17 cellular contexts compared by ENCODE assay signal in the genomic region with DNA sequence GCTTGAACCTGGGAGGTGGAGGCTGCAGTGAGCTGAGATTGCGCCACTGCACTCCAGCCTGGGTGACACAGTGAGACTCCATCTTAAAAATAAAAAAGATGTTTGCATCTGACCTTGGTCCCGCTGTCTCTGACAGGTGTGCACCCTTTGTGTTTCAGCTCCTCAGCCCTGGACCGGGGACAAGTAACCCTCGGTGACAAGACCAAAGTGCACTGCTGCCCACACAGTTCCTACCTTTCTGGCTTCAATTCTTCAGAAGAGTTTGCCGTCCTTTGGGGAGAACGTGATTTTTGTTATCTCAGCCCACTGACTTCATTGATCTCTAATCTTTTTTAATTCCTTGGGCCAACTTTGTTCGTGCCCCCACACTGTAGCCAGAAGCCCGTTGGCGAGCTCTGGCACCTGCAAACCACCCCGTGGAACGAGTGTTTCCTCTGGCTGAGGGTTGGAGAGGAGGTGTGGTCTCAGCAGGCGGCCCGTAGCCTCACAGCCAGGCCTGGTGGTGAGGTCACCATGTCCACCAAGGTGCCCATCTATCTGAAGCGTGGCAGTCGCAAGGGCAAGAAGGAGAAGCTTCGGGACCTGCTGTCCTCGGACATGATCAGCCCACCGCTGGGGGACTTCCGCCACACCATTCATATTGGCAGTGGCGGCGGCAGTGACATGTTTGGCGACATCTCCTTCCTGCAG. TPM values are rescaled to one million over a fixed set of nuclear protein-coding genes. Genes with fewer than 3 reads are reported as not detected.
DNase-seq lines count a peak whose midpoint lies in the region; ATAC-seq and TF ChIP-seq lines count a peak whose summit lies in the region.
"Had no signal": no experiment of that assay in that cellular context is flagged by ENCODE, and none has a peak within 500 bp of the region (broad histone marks: within the 10 kb centered on the region; RNA-seq: fewer than 3 reads in every experiment).

No MANE protein-coding gene starts in this region.

- no peak overlapping the region for H3K9ac ChIP-seq in neural progenitor cell
- H3K9ac ChIP-seq: BLaER1 had no signal

- peaks cover 21% of the 10 kb centered on the region for H3F3A ChIP-seq in neural progenitor cell (ENCODE audit: low read depth)

- peak overlapping the region; percentile 98 for H3K27ac ChIP-seq in left ventricle myocardium inferior (replicated peaks)
- no peak overlapping the region for H3K27ac ChIP-seq in neural progenitor cell
- H3K27ac ChIP-seq in upper lobe of right lung = peak overlapping the region; percentile 11
- H3K27ac ChIP-seq: BLaER1 had no signal

- H3K4me3 Mint-ChIP-seq in endothelial cell (ENCODE audit: unreplicated experiment) (peak overlapping the region; percentile 70), neural progenitor cell (no peak overlapping the region)
- H3K4me3 Mint-ChIP-seq: CD8-positive, alpha-beta memory T cell had no signal

- H3K36me3 Mint-ChIP-seq in endothelial cell (ENCODE audit: low read depth, unreplicated experiment) = peaks cover 12% of the 10 kb centered on the region
- H3K36me3 Mint-ChIP-seq in neural progenitor cell = no peaks in the 10 kb centered on the region

- ATAC-seq in left cardiac atrium = no peak
- no peak for ATAC-seq in upper lobe of right lung
- ATAC-seq in HG03045 (IDR thresholded peaks at IDR 0.05; ENCODE audit: unreplicated experiment) = no peak
- no peak for ATAC-seq in GM18511 (IDR thresholded peaks at IDR 0.05; ENCODE audit: unreplicated experiment)
- ATAC-seq: HCT116 had no signal

- TF ChIP-seq CTCF in left ventricle myocardium inferior (IDR thresholded peaks at IDR 0.05; ENCODE audit: borderline replicate concordance) = no peak
- no peak for TF ChIP-seq CTCF in endothelial cell (IDR thresholded peaks at IDR 0.05; ENCODE audit: unreplicated experiment)
- TF ChIP-seq CTCF in neural progenitor cell (IDR thresholded peaks at IDR 0.05) = no peak
- TF ChIP-seq CTCF in upper lobe of right lung (IDR thresholded peaks at IDR 0.05) = no peak

- H3K27me3 Mint-ChIP-seq in endothelial cell (ENCODE audit: unreplicated experiment) = peaks cover 13% of the 10 kb centered on the region
- H3K27me3 Mint-ChIP-seq in neural progenitor cell (ENCODE audit: insufficient read depth, low read depth) = peaks cover 10% of the 10 kb centered on the region

- H3K36me3 ChIP-seq in left ventricle myocardium inferior (peaks cover 27% of the 10 kb centered on the region), neural progenitor cell (no peaks in the 10 kb centered on the region), upper lobe of right lung (peaks cover 28% of the 10 kb centered on the region)

- intact Hi-C loops in left ventricle myocardium inferior (cut with micrococcal nuclease) = no loop called here
- intact Hi-C loops in left cardiac atrium (cut with DNase I) = no loop called here
- intact Hi-C loops in upper lobe of right lung (cut with DNase I) = no loop called here

- no peak overlapping the region for H3K27ac Mint-ChIP-seq in endothelial cell (ENCODE audit: unreplicated experiment)
- H3K27ac Mint-ChIP-seq in neural progenitor cell = peak overlapping the region; percentile 6
- H3K27ac Mint-ChIP-seq: CD8-positive, alpha-beta memory T cell had no signal

- no peaks in the 10 kb centered on the region for H3K79me2 ChIP-seq in neural progenitor cell (ENCODE audit: low read depth)

- H3K9me3 Mint-ChIP-seq in endothelial cell (ENCODE audit: unreplicated experiment) = no peaks in the 10 kb centered on the region
- no peaks in the 10 kb centered on the region for H3K9me3 Mint-ChIP-seq in neural progenitor cell
- H3K9me3 Mint-ChIP-seq: CD8-positive, alpha-beta memory T cell had no signal

- no peak overlapping the region for H3K4me2 ChIP-seq in neural progenitor cell
- H3K4me2 ChIP-seq: BLaER1 had no signal

- no peak for DNase-seq in left ventricle myocardium inferior
- DNase-seq in left cardiac atrium = no peak
- DNase-seq in endothelial cell (ENCODE audit: low spot score) = no peak
- DNase-seq in neural progenitor cell (ENCODE audit: low spot score) = no peak
- no peak for DNase-seq in upper lobe of right lung
- DNase-seq in GDM1 (lab: John Stamatoyannopoulos, UW) = no peak
- DNase-seq: 8988T; AML-193; Caco-2; CD8-positive, alpha-beta memory T cell; DND-41; GF-D8; IMR-90 had no signal

- H3K4me3 ChIP-seq in left ventricle myocardium inferior (peak overlapping the region; percentile 26), neural progenitor cell (no peak overlapping the region), upper lobe of right lung (no peak overlapping the region)
- H3K4me3 ChIP-seq: BLaER1 had no signal

- H3K4me1 ChIP-seq in left ventricle myocardium inferior (peaks cover 71% of the 10 kb centered on the region), neural progenitor cell (peaks cover 23% of the 10 kb centered on the region), upper lobe of right lung (peaks cover 23% of the 10 kb centered on the region)

- H3K4me1 Mint-ChIP-seq in endothelial cell (ENCODE audit: unreplicated experiment) = peaks cover 26% of the 10 kb centered on the region
- peaks cover 18% of the 10 kb centered on the region for H3K4me1 Mint-ChIP-seq in neural progenitor cell

- no peaks in the 10 kb centered on the region for H4K20me1 ChIP-seq in neural progenitor cell (ENCODE audit: low read depth)

- H2AFZ ChIP-seq in neural progenitor cell (replicated peaks) = no peak overlapping the region

- H3K9me3 ChIP-seq in left ventricle myocardium inferior (replicated peaks) (no peaks in the 10 kb centered on the region), neural progenitor cell (ENCODE audit: low read depth) (no peaks in the 10 kb centered on the region), upper lobe of right lung (no peaks in the 10 kb centered on the region)
- H3K9me3 ChIP-seq: BLaER1, Caco-2 had no signal

- H3K27me3 ChIP-seq in left ventricle myocardium inferior (ENCODE audit: low read depth) (no peaks in the 10 kb centered on the region), neural progenitor cell (no peaks in the 10 kb centered on the region), upper lobe of right lung (no peaks in the 10 kb centered on the region)
- H3K27me3 ChIP-seq: BLaER1 had no signal

RNA-seq across cellular contexts. Expression of a gene that starts 5.9 kb away (rescaled TPM):
- total RNA-seq in left ventricle myocardium inferior (11.3 TPM), left cardiac atrium (10 to 100 TPM; 21.7 to 28.9 TPM), endothelial cell (ENCODE audit: unreplicated experiment) (37.7 TPM), neural progenitor cell (ENCODE audit: low replicate concordance) (0.11 and 0.87 TPM in 2 replicates), upper lobe of right lung (27.5 TPM)

RNA-seq across cellular contexts. Expression of a gene that starts 13.1 kb away (rescaled TPM):
- total RNA-seq in left ventricle myocardium inferior = 40.6 TPM
- total RNA-seq in left cardiac atrium = 10 to 100 TPM; 46.7 to 47.7 TPM
- total RNA-seq in endothelial cell (ENCODE audit: unreplicated experiment) = 77.6 TPM
- total RNA-seq in neural progenitor cell (ENCODE audit: low replicate concordance) = 63.3 and 72.1 TPM in 2 replicates
- 53.7 TPM for total RNA-seq in upper lobe of right lung

RNA-seq across cellular contexts. Expression of a gene that starts 34.0 kb away (rescaled TPM):
- 0.44 TPM for total RNA-seq in left ventricle myocardium inferior
- total RNA-seq in left cardiac atrium = under 1 TPM in 1 of 2 donors, not detected in 1; 0.12 TPM
- total RNA-seq in endothelial cell (ENCODE audit: unreplicated experiment) = 0.44 TPM
- 2.5 and 4.3 TPM in 2 replicates for total RNA-seq in neural progenitor cell (ENCODE audit: low replicate concordance)
- total RNA-seq in upper lobe of right lung = 0.43 TPM
- total RNA-seq: IMR-90 had no signal

RNA-seq across cellular contexts. Expression of a gene that starts 58.8 kb away (rescaled TPM):
- total RNA-seq in left ventricle myocardium inferior = 3.8 TPM
- total RNA-seq in left cardiac atrium = 1 to 10 TPM; 5.3 to 7.3 TPM
- 17.9 TPM for total RNA-seq in endothelial cell (ENCODE audit: unreplicated experiment)
- total RNA-seq in neural progenitor cell (ENCODE audit: low replicate concordance) = 33.3 and 47.7 TPM in 2 replicates
- 9.5 TPM for total RNA-seq in upper lobe of right lung
